1 cellular context compared by ENCODE assay signal in genomic region chr11:2445107-2445947, GRCh38.
TF ChIP-seq lines count a peak whose summit lies in the region.

No MANE protein-coding gene starts in this region.

TF ChIP-seq in SK-N-SH treated with all-trans-retinoic acid at 6 μM for 48 hours, 23 proteins besides CTCF, POLR2A, EP300 and RAD21 (continued from another document):
- TF ChIP-seq CREB5 (CRISPR knock-in tag; IDR thresholded peaks at IDR 0.05; ENCODE audit: low read depth) (no peak), PPARA (CRISPR knock-in tag; IDR thresholded peaks at IDR 0.05; ENCODE audit: borderline replicate concordance) (no peak), OSR1 (CRISPR knock-in tag; IDR thresholded peaks at IDR 0.05) (no peak), PATZ1 (CRISPR knock-in tag; IDR thresholded peaks at IDR 0.05; ENCODE audit: borderline replicate concordance) (no peak)
